In the genomic region with DNA sequence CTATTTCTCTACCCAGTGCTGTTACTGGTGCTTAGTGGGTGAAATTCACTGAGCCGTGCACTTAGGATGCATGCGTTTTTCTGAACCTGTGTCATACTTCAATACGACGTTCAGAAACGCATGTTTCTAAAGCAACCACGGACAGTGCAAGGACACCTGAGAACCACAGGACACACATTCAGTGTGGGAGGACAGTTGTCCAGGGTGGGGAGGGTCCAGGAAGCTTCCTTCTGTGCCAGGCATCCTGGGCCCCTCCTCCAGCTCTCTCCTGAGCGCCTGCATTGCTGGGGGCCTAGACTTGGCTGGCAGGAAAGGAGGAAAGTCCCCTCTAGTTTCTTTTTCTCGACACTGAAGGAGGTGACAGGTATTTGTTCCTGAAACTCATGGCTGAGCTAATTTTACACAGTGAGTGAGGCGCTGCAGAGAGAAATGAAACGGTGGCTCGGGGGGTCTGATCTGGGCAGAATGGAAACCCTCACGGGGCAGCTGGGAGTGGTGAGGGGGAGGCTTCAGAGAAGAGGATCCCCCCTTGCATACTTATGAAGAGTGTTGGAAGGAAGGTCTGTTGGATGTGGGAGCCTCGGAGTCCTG, we compare ENCODE assay signal across 9 cellular contexts.
DNase-seq lines count a peak whose midpoint lies in the region; ATAC-seq and TF ChIP-seq lines count a peak whose summit lies in the region.
"Had no signal": no experiment of that assay in that cellular context is flagged by ENCODE, and none has a peak within 500 bp of the region (broad histone marks: within the 10 kb centered on the region; RNA-seq: fewer than 3 reads in every experiment).

No MANE protein-coding gene starts in this region.

- TF ChIP-seq CTCF in right atrium auricular region (IDR thresholded peaks at IDR 0.05) (no peak), vagina (IDR thresholded peaks at IDR 0.05) (no peak)

- H3K27ac ChIP-seq in right atrium auricular region, result no peak overlapping the region
- H3K27ac ChIP-seq in vagina, result no peak overlapping the region

- intact Hi-C loops in vagina (cut with DNase I), result no loop called here

- H3K9me3 Mint-ChIP-seq in stimulated activated effector memory CD8-positive, alpha-beta T cell treated with anti-CD3 and anti-CD28 coated beads, Interleukin-12 subunit alpha, Interleukin-12 subunit beta, amount 100 ng/mL, for 72 hours, result no peaks in the 10 kb centered on the region

- H3K4me3 Mint-ChIP-seq in stimulated activated effector memory CD8-positive, alpha-beta T cell treated with anti-CD3 and anti-CD28 coated beads, Interleukin-12 subunit alpha, Interleukin-12 subunit beta, amount 100 ng/mL, for 72 hours, result peak overlapping the region; percentile 56

- TF ChIP-seq POLR2A in vagina (IDR thresholded peaks at IDR 0.05), result no peak

- no peaks in the 10 kb centered on the region for H3K4me1 ChIP-seq in right atrium auricular region
- peaks cover 5% of the 10 kb centered on the region for H3K4me1 ChIP-seq in vagina

- H3K4me1 Mint-ChIP-seq in stimulated activated effector memory CD8-positive, alpha-beta T cell treated with anti-CD3 and anti-CD28 coated beads, Interleukin-12 subunit alpha, Interleukin-12 subunit beta, amount 100 ng/mL, for 72 hours, result peaks cover 59% of the 10 kb centered on the region

- H3K9me3 ChIP-seq in right atrium auricular region, result no peaks in the 10 kb centered on the region
- no peaks in the 10 kb centered on the region for H3K9me3 ChIP-seq in vagina

- H3K4me3 ChIP-seq in right atrium auricular region (no peak overlapping the region), vagina (no peak overlapping the region)

- no peaks in the 10 kb centered on the region for H3K36me3 Mint-ChIP-seq in stimulated activated effector memory CD8-positive, alpha-beta T cell treated with anti-CD3 and anti-CD28 coated beads, Interleukin-12 subunit alpha, Interleukin-12 subunit beta, amount 100 ng/mL, for 72 hours

- ATAC-seq in HG02759 (IDR thresholded peaks at IDR 0.05; ENCODE audit: unreplicated experiment), result peak; percentile 55
- ATAC-seq in stimulated activated effector memory CD8-positive, alpha-beta T cell treated with anti-CD3 and anti-CD28 coated beads, Interleukin-12 subunit alpha, Interleukin-12 subunit beta, amount 100 ng/mL, for 72 hours, result peak; percentile 71

- H3K36me3 ChIP-seq in right atrium auricular region, result no peaks in the 10 kb centered on the region
- H3K36me3 ChIP-seq in vagina, result no peaks in the 10 kb centered on the region

- no peaks in the 10 kb centered on the region for H3K27me3 ChIP-seq in right atrium auricular region
- H3K27me3 ChIP-seq in vagina, result no peaks in the 10 kb centered on the region

- H3K27ac Mint-ChIP-seq in stimulated activated effector memory CD8-positive, alpha-beta T cell treated with anti-CD3 and anti-CD28 coated beads, Interleukin-12 subunit alpha, Interleukin-12 subunit beta, amount 100 ng/mL, for 72 hours, result peak overlapping the region; percentile 82

- peak; percentile 56 for DNase-seq in activated CD4-positive, alpha-beta T cell treated with anti-CD3 and anti-CD28 coated beads for 48 hours
- DNase-seq in activated CD4-positive, alpha-beta T cell treated with anti-CD3 and anti-CD28 coated beads for 4 hours, result no peak
- peak; percentile 73 for DNase-seq in activated CD8-positive, alpha-beta memory T cell treated with anti-CD3 and anti-CD28 coated beads, Interleukin-2, amount 50 U/mL, for 48 hours
- DNase-seq in stimulated activated effector memory CD8-positive, alpha-beta T cell treated with anti-CD3 and anti-CD28 coated beads, Interleukin-12 subunit alpha, Interleukin-12 subunit beta, amount 100 ng/mL, for 72 hours (ENCODE audit: low spot score in 2 of 2), result peak in 1 of 2 donors; percentile 63
- DNase-seq in SHP77 (lab: John Stamatoyannopoulos, UW), result no peak
- no peak for DNase-seq in right atrium auricular region (ENCODE audit: low spot score)
- no peak for DNase-seq in vagina (ENCODE audit: extremely low spot score in 2 of 2)
- DNase-seq: T-helper 9 cell had no signal

Comparison
In these comparisons a context has a peak if more than half of its experiments do, and no peak if none do; other contexts are left out.
1. DNase-seq: peak in activated CD4-positive, alpha-beta T cell treated with anti-CD3 and anti-CD28 coated beads for 48 hours (single experiment) and activated CD8-positive, alpha-beta memory T cell treated with anti-CD3 and anti-CD28 coated beads, Interleukin-2, amount 50 U/mL, for 48 hours (single experiment); none in activated CD4-positive, alpha-beta T cell treated with anti-CD3 and anti-CD28 coated beads for 4 hours (0 of 2), SHP77 (0 of 2), right atrium auricular region (single experiment) and vagina (0 of 2).